In genomic region chr12:108069766-108070165, GRCh38 we compare ENCODE assay signal across 8 cellular contexts. TPM values are rescaled to one million over a fixed set of nuclear protein-coding genes. Genes with fewer than 3 reads are reported as not detected.
"Had no signal": no experiment of that assay in that cellular context is flagged by ENCODE, and none has a peak within 500 bp of the region (broad histone marks: within the 10 kb centered on the region; RNA-seq: fewer than 3 reads in every experiment).

No MANE protein-coding gene starts in this region.

- H3K27ac Mint-ChIP-seq: IgD-negative memory B cell had no signal

- H3K4me3 ChIP-seq: GM23248 had no signal

- H3K9ac ChIP-seq: GM23248 had no signal

- H3K4me1 Mint-ChIP-seq: IgD-negative memory B cell had no signal

- H2AFZ ChIP-seq: GM23248 had no signal

- DNase-seq: GM23248, H7, HCEC 1CT, KBM-7 had no signal

- ATAC-seq: HepG2 had no signal

- H3K27ac ChIP-seq: GM23248, HL-60 had no signal

- H3K4me3 Mint-ChIP-seq: IgD-negative memory B cell had no signal

RNA-seq across cellular contexts. Expression of gene WSCD2, which starts 59.3 kb away (rescaled TPM):
- total RNA-seq: GM23248, HepG2, HT1080 had no signal
- polyA plus RNA-seq: GM23248, HepG2 had no signal
